ENCODE assay signal across 21 cellular contexts in the genomic region with DNA sequence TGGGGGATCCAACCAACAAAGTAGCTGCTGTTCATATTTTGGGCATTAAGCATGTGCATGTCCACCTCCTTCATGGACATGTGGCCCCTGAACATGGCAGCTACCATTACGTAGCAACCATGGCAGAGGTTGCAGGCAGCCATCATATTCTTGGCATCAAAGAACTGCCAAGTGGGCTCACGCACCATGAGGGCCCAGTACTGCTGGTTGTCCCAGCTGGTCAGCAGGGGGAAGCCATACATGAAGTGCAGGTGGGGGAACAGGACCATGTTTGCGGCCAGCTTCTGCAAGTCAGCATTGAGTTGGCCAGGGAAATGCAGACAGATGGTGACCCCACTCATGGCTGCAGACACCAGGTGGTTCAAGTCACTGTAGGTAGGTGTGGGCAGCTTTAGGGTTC. TPM values are rescaled to one million over a fixed set of nuclear protein-coding genes. Genes with fewer than 3 reads are reported as not detected.
DNase-seq lines count a peak whose midpoint lies in the region; ATAC-seq and TF ChIP-seq lines count a peak whose summit lies in the region.
"Had no signal": no experiment of that assay in that cellular context is flagged by ENCODE, and none has a peak within 500 bp of the region (broad histone marks: within the 10 kb centered on the region; RNA-seq: fewer than 3 reads in every experiment).

No MANE protein-coding gene starts in this region.

- H3K4me1 ChIP-seq in breast epithelium, result no peaks in the 10 kb centered on the region
- H3K4me1 ChIP-seq in Panc1 (ENCODE audit: control insufficient read depth, insufficient read depth, low read length), result peaks cover 17% of the 10 kb centered on the region

- H3K27ac Mint-ChIP-seq in MCF 10A (ENCODE audit: low read depth, unreplicated experiment) (no peak overlapping the region), type B pancreatic cell (peak overlapping the region; percentile 56), chondrocyte (ENCODE audit: unreplicated experiment) (no peak overlapping the region)
- H3K27ac Mint-ChIP-seq: neural progenitor cell had no signal

- intact Hi-C loops in breast epithelium (cut with DNase I; ENCODE audit: low total_unique reads), result no loop called here
- intact Hi-C loops in MCF 10A (cut with micrococcal nuclease), result no loop called here
- intact Hi-C loops in Panc1 (cut with micrococcal nuclease; ENCODE audit: unreplicated experiment), result no loop called here

- H3K27ac ChIP-seq in breast epithelium, result peak overlapping the region; percentile 44 to 60
- H3K27ac ChIP-seq in Panc1 (ENCODE audit: low read length), result peak overlapping the region; percentile 23; the same call in 1 of the 2 replicates
- H3K27ac ChIP-seq in epithelial cell of prostate, result peak overlapping the region; percentile 78
- H3K27ac ChIP-seq: neural progenitor cell, stomach, upper lobe of right lung, VCaP had no signal

- no peak overlapping the region for H3K4me3 Mint-ChIP-seq in MCF 10A (ENCODE audit: unreplicated experiment)
- no peak overlapping the region for H3K4me3 Mint-ChIP-seq in type B pancreatic cell
- no peak overlapping the region for H3K4me3 Mint-ChIP-seq in chondrocyte (ENCODE audit: unreplicated experiment)
- H3K4me3 Mint-ChIP-seq: neural progenitor cell had no signal

- no peak for ATAC-seq in Panc1
- ATAC-seq: Right ventricle myocardium inferior, upper lobe of right lung had no signal

- no peaks in the 10 kb centered on the region for H3K9me3 Mint-ChIP-seq in MCF 10A (ENCODE audit: unreplicated experiment)
- H3K9me3 Mint-ChIP-seq in type B pancreatic cell, result no peaks in the 10 kb centered on the region
- H3K9me3 Mint-ChIP-seq in chondrocyte (ENCODE audit: low read depth), result no peaks in the 10 kb centered on the region
- H3K9me3 Mint-ChIP-seq: neural progenitor cell had no signal

- TF ChIP-seq CTCF in breast epithelium (IDR thresholded peaks at IDR 0.05) (no peak), MCF 10A (IDR thresholded peaks at IDR 0.05; ENCODE audit: unreplicated experiment) (no peak), Panc1 (IDR thresholded peaks at IDR 0.05) (no peak), type B pancreatic cell (conservative IDR thresholded peaks at IDR 0.05) (no peak), chondrocyte (IDR thresholded peaks at IDR 0.05) (no peak)

- no peaks in the 10 kb centered on the region for H3K9me3 ChIP-seq in breast epithelium
- no peaks in the 10 kb centered on the region for H3K9me3 ChIP-seq in Panc1 (ENCODE audit: control insufficient read depth, insufficient read depth, low read depth, low read length)
- H3K9me3 ChIP-seq: MG63, right atrium auricular region, stomach, upper lobe of right lung had no signal

- POLR2A ChIA-PET in MCF 10A (lab: Yijun Ruan, JAX), result no interaction called here
- POLR2A ChIA-PET in Panc1 (lab: Charles Lee), result no interaction called here

- no TSS peak for BruUV-seq in MCF 10A (replicated peaks; lab: Mats Ljungman, UMichigan)
- BruUV-seq in Panc1 (replicated peaks; lab: Mats Ljungman, UMichigan), result no TSS peak

- in situ Hi-C loops in Panc1 (cut with HindIII; ENCODE audit: low pct_unique_long_range_greater_than_20kb, low sequenced_read_pairs), result no loop called here

- H3K4me1 Mint-ChIP-seq in MCF 10A (ENCODE audit: insufficient read depth, unreplicated experiment) (no peaks in the 10 kb centered on the region), type B pancreatic cell (ENCODE audit: unreplicated experiment) (peaks cover 12% of the 10 kb centered on the region), chondrocyte (ENCODE audit: low read depth) (peaks cover 28% of the 10 kb centered on the region)

- no peaks in the 10 kb centered on the region for H3K27me3 Mint-ChIP-seq in MCF 10A (ENCODE audit: insufficient read depth, unreplicated experiment)
- H3K27me3 Mint-ChIP-seq in type B pancreatic cell, result no peaks in the 10 kb centered on the region
- no peaks in the 10 kb centered on the region for H3K27me3 Mint-ChIP-seq in chondrocyte (ENCODE audit: low read depth)

- no peak for TF ChIP-seq POLR2A in breast epithelium (IDR thresholded peaks at IDR 0.05)

- H3K36me3 Mint-ChIP-seq in MCF 10A (ENCODE audit: insufficient read depth, unreplicated experiment) (no peaks in the 10 kb centered on the region), type B pancreatic cell (peaks cover 41% of the 10 kb centered on the region), chondrocyte (ENCODE audit: low read depth) (peaks cover 10% of the 10 kb centered on the region)

- no peak overlapping the region for H3K4me3 ChIP-seq in breast epithelium
- H3K4me3 ChIP-seq in Panc1 (ENCODE audit: low read depth in 2 of 2, low read length in 2 of 2), result no peak overlapping the region
- H3K4me3 ChIP-seq: MG63, neural progenitor cell, right atrium auricular region, stomach, upper lobe of right lung had no signal

- H3K27me3 ChIP-seq in breast epithelium (no peaks in the 10 kb centered on the region), Panc1 (ENCODE audit: control insufficient read depth, insufficient read depth, low read length) (no peaks in the 10 kb centered on the region)
- H3K27me3 ChIP-seq: MG63, neural progenitor cell, right atrium auricular region, stomach, upper lobe of right lung had no signal

- H3K36me3 ChIP-seq in breast epithelium (no peaks in the 10 kb centered on the region), Panc1 (ENCODE audit: control insufficient read depth, insufficient read depth, low read length) (peaks cover 12% of the 10 kb centered on the region; the same call in 1 of the 2 replicates)

- no peak for DNase-seq in breast epithelium (ENCODE audit: low spot score in 2 of 2)
- DNase-seq in MCF 10A (ENCODE audit: unreplicated experiment), result no peak
- no peak for DNase-seq in Panc1 (ENCODE audit: low read depth, low spot score)
- no peak for DNase-seq in epithelial cell of prostate (ENCODE audit: low read depth, low spot score)
- DNase-seq in type B pancreatic cell (ENCODE audit: extremely low spot score, unreplicated experiment), result no peak
- DNase-seq in chondrocyte (ENCODE audit: low spot score), result no peak
- DNase-seq in NCI-H1436 (lab: John Stamatoyannopoulos, UW), result no peak
- DNase-seq in OCI-M2 (lab: John Stamatoyannopoulos, UW; ENCODE audit: unreplicated experiment), result no peak
- DNase-seq: activated effector memory CD4-positive, alpha-beta T cell treated with anti-CD3 and anti-CD28 coated beads, Interleukin-2, amount 50 U/mL, for 16 hours; cerebellar nuclear complex; GOT3; hippocampal formation; NCI-H1694; NK-92 treated with Interleukin-12 subunit alpha and Interleukin-12 subunit beta, amount 100 ng/mL, for 24 hours; stomach; upper lobe of right lung had no signal

- CTCF ChIA-PET in MCF 10A (lab: Yijun Ruan, JAX) (no interaction called here), Panc1 (lab: Charles Lee) (no interaction called here)

RNA-seq across cellular contexts. Expression of a gene that starts 9.5 kb away (rescaled TPM):
- total RNA-seq in breast epithelium (10 to 100 TPM; 20.8 to 40.2 (median 29.5) TPM), MCF 10A (2022) (not detected in 2 replicates), Panc1 (2021; ENCODE audit: unreplicated experiment) (9.6 TPM), type B pancreatic cell (ENCODE audit: low replicate concordance) (73.4 and 77.4 TPM in 2 replicates), chondrocyte (28.3 to 41.3 TPM (median 33.7 TPM) in 3 replicates)
- 2.7 TPM for polyA plus RNA-seq in Panc1 (2012; ENCODE audit: insufficient read length)

Comparison
In these comparisons a context has a peak if more than half of its experiments do, and no peak if none do; other contexts are left out.
1. H3K27ac ChIP-seq: peak in every context shown above with its lines; median percentile 78 in epithelial cell of prostate; 52 in breast epithelium; 23 in Panc1.